In the genomic region with DNA sequence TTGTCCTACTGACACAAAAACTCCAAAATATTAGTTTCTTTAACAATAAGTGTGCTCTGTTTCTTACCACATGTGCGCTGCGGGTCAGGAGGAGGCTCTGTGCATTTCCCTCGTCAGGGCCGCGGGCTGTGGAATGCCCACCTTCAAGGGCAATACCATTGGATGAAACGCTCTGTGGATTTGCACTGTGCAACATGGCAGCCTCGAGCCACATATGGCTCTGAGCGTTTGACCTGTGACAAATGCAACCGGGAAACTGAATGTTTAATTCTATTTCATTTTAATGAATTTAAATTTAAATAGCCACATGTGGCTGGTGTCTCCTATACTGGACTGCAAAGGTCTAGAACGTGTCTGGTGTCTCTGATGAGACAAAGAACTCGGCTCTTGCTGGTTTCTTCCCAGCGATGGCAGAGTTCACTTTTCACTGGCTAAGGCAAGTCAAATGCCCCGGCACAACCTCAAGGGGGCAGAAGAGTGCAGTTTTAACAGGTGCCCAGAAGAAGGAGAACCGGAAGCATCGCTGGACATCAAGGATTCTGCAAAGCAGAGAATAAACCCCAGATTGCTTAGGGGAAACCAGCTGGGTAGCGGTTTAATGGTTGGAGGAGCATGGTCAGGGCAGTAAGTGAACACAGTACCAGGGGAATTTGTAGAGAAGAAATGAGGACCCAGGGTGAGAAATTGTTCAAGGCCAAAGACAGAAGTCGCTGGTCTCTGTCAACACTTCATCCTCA, we compare ENCODE assay signal across 1 cellular context.
TF ChIP-seq lines count a peak whose summit lies in the region.

No MANE protein-coding gene starts in this region.

TF ChIP-seq in endothelial cell of umbilical vein, 7 proteins besides CTCF, POLR2A, EP300 and RAD21 (continued from another document):
- TF ChIP-seq MAX (IDR thresholded peaks at IDR 0.05; ENCODE audit: insufficient read depth, insufficient read length): no peak
- no peak for TF ChIP-seq JUN (IDR thresholded peaks at IDR 0.05; ENCODE audit: borderline replicate concordance, insufficient read depth, insufficient read length, low read depth)
- TF ChIP-seq MYC (IDR thresholded peaks at IDR 0.05; ENCODE audit: low read depth, low read length): no peak
TF ChIP-seq in endothelial cell of umbilical vein: peak in this region for 0.
